In the genomic region with DNA sequence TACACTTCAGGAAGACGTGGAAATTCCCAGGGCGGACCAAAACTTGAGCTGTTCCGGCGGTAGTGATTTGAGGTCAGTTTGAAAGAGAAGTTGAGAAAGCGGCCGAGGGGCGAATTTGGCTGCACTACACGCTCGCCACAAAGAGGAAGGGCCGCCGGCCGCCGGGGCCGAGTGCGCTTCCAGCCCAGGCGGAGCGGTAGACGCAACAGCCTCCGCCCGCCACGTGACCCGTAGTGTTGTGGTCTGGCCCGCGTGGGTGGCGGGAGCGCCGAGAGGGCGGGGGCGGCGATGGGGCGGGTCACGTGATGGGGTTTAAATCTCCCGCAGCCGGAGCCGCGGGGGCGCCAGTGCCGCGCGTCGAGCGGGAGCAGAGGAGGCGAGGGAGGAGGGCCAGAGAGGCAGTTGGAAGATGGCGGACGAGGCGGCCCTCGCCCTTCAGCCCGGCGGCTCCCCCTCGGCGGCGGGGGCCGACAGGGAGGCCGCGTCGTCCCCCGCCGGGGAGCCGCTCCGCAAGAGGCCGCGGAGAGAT, we compare ENCODE assay signal across 1 cellular context.
TF ChIP-seq lines count a peak whose summit lies in the region.

A gene (plus strand): TSS at position 344 of the 529 bp plus-strand sequence. CDS start 66 bp downstream, at position 410.

TF ChIP-seq in HepG2, 621 proteins besides CTCF, POLR2A, EP300 and RAD21 (continued from another document and continues in another):
- TF ChIP-seq, protein P1, sequence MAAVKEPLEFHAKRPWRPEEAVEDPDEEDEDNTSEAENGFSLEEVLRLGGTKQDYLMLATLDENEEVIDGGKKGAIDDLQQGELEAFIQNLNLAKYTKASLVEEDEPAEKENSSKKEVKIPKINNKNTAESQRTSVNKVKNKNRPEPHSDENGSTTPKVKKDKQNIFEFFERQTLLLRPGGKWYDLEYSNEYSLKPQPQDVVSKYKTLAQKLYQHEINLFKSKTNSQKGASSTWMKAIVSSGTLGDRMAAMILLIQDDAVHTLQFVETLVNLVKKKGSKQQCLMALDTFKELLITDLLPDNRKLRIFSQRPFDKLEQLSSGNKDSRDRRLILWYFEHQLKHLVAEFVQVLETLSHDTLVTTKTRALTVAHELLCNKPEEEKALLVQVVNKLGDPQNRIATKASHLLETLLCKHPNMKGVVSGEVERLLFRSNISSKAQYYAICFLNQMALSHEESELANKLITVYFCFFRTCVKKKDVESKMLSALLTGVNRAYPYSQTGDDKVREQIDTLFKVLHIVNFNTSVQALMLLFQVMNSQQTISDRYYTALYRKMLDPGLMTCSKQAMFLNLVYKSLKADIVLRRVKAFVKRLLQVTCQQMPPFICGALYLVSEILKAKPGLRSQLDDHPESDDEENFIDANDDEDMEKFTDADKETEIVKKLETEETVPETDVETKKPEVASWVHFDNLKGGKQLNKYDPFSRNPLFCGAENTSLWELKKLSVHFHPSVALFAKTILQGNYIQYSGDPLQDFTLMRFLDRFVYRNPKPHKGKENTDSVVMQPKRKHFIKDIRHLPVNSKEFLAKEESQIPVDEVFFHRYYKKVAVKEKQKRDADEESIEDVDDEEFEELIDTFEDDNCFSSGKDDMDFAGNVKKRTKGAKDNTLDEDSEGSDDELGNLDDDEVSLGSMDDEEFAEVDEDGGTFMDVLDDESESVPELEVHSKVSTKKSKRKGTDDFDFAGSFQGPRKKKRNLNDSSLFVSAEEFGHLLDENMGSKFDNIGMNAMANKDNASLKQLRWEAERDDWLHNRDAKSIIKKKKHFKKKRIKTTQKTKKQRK (IDR thresholded peaks at IDR 0.05; ENCODE audit: low read length): no peak
- TF ChIP-seq ZNF720 (CRISPR knock-in tag; IDR thresholded peaks at IDR 0.05) (peak; percentile 22; the same call in 1 of the 2 replicates), HHEX (CRISPR knock-in tag; IDR thresholded peaks at IDR 0.05) (no peak), NONO (IDR thresholded peaks at IDR 0.05) (no peak), NONO (CRISPR knock-in tag; conservative IDR thresholded peaks at IDR 0.05) (peak; percentile 90), ZNF891 (CRISPR knock-in tag; IDR thresholded peaks at IDR 0.05) (no peak), PPARG (CRISPR knock-in tag; conservative IDR thresholded peaks at IDR 0.05) (peak; percentile 41; the same call in 1 of the 2 replicates), NAIF1 (CRISPR knock-in tag; IDR thresholded peaks at IDR 0.05; ENCODE audit: borderline replicate concordance) (peak; percentile 85; the same call in 1 of the 2 replicates), CENPT (CRISPR knock-in tag; IDR thresholded peaks at IDR 0.05; ENCODE audit: low read depth) (no peak; the same call in 1 of the 2 replicates), ZNF451 (CRISPR knock-in tag; IDR thresholded peaks at IDR 0.05) (peak; percentile 85), ZNF343 (CRISPR knock-in tag; IDR thresholded peaks at IDR 0.05) (no peak), ZNF589 (CRISPR knock-in tag; conservative IDR thresholded peaks at IDR 0.05) (peak; percentile 88; the same call in 1 of the 2 replicates), TBX2 (CRISPR knock-in tag; IDR thresholded peaks at IDR 0.05; ENCODE audit: borderline replicate concordance) (peak; percentile 85), HNRNPH1 (optimal IDR thresholded peaks at IDR 0.05; ENCODE audit: low read depth, low read length) (no peak), ZNF790 (CRISPR knock-in tag; IDR thresholded peaks at IDR 0.05; ENCODE audit: borderline replicate concordance) (peak; percentile 70; the same call in 1 of the 2 replicates), U2AF2 (IDR thresholded peaks at IDR 0.05; ENCODE audit: low read depth, low read length) (no peak), ZNF121 (CRISPR knock-in tag; IDR thresholded peaks at IDR 0.05) (0 out of 2 replicates have a peak, but pooled peaks have one; percentile 16), HNRNPLL (IDR thresholded peaks at IDR 0.05; ENCODE audit: low read depth, low read length, poor library complexity, severe bottlenecking) (peak; percentile 86), FOXP1 (IDR thresholded peaks at IDR 0.05) (0 out of 2 replicates have a peak, but pooled peaks have one; percentile 20), FOXP1 (CRISPR knock-in tag; IDR thresholded peaks at IDR 0.05) (peak; percentile 74), ZNF557 (CRISPR knock-in tag; IDR thresholded peaks at IDR 0.05) (peak; percentile 19), HMG20B (CRISPR knock-in tag; conservative IDR thresholded peaks at IDR 0.05) (peak; percentile 81), ARID2 (CRISPR knock-in tag; IDR thresholded peaks at IDR 0.05; ENCODE audit: borderline replicate concordance) (peak; percentile 93), ZNF431 (CRISPR knock-in tag; IDR thresholded peaks at IDR 0.05; ENCODE audit: borderline replicate concordance, low read depth) (peak; percentile 66; the same call in 1 of the 2 replicates), SRY (CRISPR knock-in tag; IDR thresholded peaks at IDR 0.05) (peak; percentile 69; the same call in 1 of the 2 replicates), ZSCAN12 (CRISPR knock-in tag; IDR thresholded peaks at IDR 0.05) (no peak), HMG20A (CRISPR knock-in tag; IDR thresholded peaks at IDR 0.05; ENCODE audit: borderline replicate concordance) (peak; percentile 60; the same call in 1 of the 2 replicates), SP5 (CRISPR knock-in tag; IDR thresholded peaks at IDR 0.05; ENCODE audit: borderline replicate concordance, low read depth) (peak; percentile 71), ZFY (CRISPR knock-in tag; IDR thresholded peaks at IDR 0.05) (peak; percentile 87), KDM6A (CRISPR knock-in tag; IDR thresholded peaks at IDR 0.05; ENCODE audit: low read depth) (no peak), GATA4 (IDR thresholded peaks at IDR 0.05; ENCODE audit: borderline replicate concordance, low read depth) (peak; percentile 24; the same call in 1 of the 2 replicates), GLI4 (CRISPR knock-in tag; IDR thresholded peaks at IDR 0.05; ENCODE audit: borderline replicate concordance) (no peak), SMAD9 (CRISPR knock-in tag; IDR thresholded peaks at IDR 0.05) (no peak), BRCA1 (CRISPR knock-in tag; IDR thresholded peaks at IDR 0.05) (no peak), ZNF564 (CRISPR knock-in tag; IDR thresholded peaks at IDR 0.05) (no peak), SRF (IDR thresholded peaks at IDR 0.05; ENCODE audit: low read depth, low read length) (no peak), KDM2A (CRISPR knock-in tag; IDR thresholded peaks at IDR 0.05; ENCODE audit: borderline replicate concordance, low read depth) (peak; percentile 88), KLF13 (CRISPR knock-in tag; IDR thresholded peaks at IDR 0.05) (peak; percentile 54; the same call in 1 of the 2 replicates), CHCHD3 (CRISPR knock-in tag; IDR thresholded peaks at IDR 0.05) (no peak), ZFYVE20 (CRISPR knock-in tag; IDR thresholded peaks at IDR 0.05; ENCODE audit: borderline replicate concordance, low read depth) (0 out of 2 replicates have a peak, but pooled peaks have one; percentile 21), ZKSCAN5 (CRISPR knock-in tag; IDR thresholded peaks at IDR 0.05) (no peak), RFXANK (CRISPR knock-in tag; IDR thresholded peaks at IDR 0.05) (no peak), ZNF562 (CRISPR knock-in tag; IDR thresholded peaks at IDR 0.05; ENCODE audit: borderline replicate concordance) (no peak)
- TF ChIP-seq, protein P2, sequence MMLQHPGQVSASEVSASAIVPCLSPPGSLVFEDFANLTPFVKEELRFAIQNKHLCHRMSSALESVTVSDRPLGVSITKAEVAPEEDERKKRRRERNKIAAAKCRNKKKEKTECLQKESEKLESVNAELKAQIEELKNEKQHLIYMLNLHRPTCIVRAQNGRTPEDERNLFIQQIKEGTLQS (CRISPR knock-in tag; IDR thresholded peaks at IDR 0.05): peak; percentile 38; the same call in 1 of the 2 replicates
- TF ChIP-seq, protein P3, sequence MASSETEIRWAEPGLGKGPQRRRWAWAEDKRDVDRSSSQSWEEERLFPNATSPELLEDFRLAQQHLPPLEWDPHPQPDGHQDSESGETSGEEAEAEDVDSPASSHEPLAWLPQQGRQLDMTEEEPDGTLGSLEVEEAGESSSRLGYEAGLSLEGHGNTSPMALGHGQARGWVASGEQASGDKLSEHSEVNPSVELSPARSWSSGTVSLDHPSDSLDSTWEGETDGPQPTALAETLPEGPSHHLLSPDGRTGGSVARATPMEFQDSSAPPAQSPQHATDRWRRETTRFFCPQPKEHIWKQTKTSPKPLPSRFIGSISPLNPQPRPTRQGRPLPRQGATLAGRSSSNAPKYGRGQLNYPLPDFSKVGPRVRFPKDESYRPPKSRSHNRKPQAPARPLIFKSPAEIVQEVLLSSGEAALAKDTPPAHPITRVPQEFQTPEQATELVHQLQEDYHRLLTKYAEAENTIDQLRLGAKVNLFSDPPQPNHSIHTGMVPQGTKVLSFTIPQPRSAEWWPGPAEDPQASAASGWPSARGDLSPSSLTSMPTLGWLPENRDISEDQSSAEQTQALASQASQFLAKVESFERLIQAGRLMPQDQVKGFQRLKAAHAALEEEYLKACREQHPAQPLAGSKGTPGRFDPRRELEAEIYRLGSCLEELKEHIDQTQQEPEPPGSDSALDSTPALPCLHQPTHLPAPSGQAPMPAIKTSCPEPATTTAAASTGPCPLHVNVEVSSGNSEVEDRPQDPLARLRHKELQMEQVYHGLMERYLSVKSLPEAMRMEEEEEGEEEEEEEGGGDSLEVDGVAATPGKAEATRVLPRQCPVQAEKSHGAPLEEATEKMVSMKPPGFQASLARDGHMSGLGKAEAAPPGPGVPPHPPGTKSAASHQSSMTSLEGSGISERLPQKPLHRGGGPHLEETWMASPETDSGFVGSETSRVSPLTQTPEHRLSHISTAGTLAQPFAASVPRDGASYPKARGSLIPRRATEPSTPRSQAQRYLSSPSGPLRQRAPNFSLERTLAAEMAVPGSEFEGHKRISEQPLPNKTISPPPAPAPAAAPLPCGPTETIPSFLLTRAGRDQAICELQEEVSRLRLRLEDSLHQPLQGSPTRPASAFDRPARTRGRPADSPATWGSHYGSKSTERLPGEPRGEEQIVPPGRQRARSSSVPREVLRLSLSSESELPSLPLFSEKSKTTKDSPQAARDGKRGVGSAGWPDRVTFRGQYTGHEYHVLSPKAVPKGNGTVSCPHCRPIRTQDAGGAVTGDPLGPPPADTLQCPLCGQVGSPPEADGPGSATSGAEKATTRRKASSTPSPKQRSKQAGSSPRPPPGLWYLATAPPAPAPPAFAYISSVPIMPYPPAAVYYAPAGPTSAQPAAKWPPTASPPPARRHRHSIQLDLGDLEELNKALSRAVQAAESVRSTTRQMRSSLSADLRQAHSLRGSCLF (CRISPR knock-in tag; IDR thresholded peaks at IDR 0.05; ENCODE audit: borderline replicate concordance): 0 out of 2 replicates have a peak, but pooled peaks have one; percentile 19
- TF ChIP-seq, protein P4, sequence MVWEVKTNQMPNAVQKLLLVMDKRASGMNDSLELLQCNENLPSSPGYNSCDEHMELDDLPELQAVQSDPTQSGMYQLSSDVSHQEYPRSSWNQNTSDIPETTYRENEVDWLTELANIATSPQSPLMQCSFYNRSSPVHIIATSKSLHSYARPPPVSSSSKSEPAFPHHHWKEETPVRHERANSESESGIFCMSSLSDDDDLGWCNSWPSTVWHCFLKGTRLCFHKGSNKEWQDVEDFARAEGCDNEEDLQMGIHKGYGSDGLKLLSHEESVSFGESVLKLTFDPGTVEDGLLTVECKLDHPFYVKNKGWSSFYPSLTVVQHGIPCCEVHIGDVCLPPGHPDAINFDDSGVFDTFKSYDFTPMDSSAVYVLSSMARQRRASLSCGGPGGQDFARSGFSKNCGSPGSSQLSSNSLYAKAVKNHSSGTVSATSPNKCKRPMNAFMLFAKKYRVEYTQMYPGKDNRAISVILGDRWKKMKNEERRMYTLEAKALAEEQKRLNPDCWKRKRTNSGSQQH (CRISPR knock-in tag; IDR thresholded peaks at IDR 0.05; ENCODE audit: low read depth): peak; percentile 71; the same call in 1 of the 2 replicates
- TF ChIP-seq, protein P5, sequence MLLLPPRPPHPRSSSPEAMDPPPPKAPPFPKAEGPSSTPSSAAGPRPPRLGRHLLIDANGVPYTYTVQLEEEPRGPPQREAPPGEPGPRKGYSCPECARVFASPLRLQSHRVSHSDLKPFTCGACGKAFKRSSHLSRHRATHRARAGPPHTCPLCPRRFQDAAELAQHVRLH (CRISPR knock-in tag; IDR thresholded peaks at IDR 0.05; ENCODE audit: borderline replicate concordance, low read depth): peak; percentile 84; the same call in 1 of the 2 replicates
- TF ChIP-seq, protein P6, sequence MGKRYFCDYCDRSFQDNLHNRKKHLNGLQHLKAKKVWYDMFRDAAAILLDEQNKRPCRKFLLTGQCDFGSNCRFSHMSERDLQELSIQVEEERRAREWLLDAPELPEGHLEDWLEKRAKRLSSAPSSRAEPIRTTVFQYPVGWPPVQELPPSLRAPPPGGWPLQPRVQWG (CRISPR knock-in tag; IDR thresholded peaks at IDR 0.05; ENCODE audit: borderline replicate concordance, low read depth): no peak
- TF ChIP-seq, protein P7, sequence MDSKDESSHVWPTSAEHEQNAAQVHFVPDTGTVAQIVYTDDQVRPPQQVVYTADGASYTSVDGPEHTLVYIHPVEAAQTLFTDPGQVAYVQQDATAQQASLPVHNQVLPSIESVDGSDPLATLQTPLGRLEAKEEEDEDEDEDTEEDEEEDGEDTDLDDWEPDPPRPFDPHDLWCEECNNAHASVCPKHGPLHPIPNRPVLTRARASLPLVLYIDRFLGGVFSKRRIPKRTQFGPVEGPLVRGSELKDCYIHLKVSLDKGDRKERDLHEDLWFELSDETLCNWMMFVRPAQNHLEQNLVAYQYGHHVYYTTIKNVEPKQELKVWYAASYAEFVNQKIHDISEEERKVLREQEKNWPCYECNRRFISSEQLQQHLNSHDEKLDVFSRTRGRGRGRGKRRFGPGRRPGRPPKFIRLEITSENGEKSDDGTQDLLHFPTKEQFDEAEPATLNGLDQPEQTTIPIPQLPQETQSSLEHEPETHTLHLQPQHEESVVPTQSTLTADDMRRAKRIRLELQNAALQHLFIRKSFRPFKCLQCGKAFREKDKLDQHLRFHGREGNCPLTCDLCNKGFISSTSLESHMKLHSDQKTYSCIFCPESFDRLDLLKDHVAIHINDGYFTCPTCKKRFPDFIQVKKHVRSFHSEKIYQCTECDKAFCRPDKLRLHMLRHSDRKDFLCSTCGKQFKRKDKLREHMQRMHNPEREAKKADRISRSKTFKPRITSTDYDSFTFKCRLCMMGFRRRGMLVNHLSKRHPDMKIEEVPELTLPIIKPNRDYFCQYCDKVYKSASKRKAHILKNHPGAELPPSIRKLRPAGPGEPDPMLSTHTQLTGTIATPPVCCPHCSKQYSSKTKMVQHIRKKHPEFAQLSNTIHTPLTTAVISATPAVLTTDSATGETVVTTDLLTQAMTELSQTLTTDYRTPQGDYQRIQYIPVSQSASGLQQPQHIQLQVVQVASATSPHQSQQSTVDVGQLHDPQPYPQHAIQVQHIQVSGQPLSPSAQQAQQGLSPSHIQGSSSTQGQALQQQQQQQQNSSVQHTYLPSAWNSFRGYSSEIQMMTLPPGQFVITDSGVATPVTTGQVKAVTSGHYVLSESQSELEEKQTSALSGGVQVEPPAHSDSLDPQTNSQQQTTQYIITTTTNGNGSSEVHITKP (CRISPR knock-in tag; IDR thresholded peaks at IDR 0.05; ENCODE audit: low read depth): peak; percentile 70; the same call in 1 of the 2 replicates
- TF ChIP-seq, protein P8, sequence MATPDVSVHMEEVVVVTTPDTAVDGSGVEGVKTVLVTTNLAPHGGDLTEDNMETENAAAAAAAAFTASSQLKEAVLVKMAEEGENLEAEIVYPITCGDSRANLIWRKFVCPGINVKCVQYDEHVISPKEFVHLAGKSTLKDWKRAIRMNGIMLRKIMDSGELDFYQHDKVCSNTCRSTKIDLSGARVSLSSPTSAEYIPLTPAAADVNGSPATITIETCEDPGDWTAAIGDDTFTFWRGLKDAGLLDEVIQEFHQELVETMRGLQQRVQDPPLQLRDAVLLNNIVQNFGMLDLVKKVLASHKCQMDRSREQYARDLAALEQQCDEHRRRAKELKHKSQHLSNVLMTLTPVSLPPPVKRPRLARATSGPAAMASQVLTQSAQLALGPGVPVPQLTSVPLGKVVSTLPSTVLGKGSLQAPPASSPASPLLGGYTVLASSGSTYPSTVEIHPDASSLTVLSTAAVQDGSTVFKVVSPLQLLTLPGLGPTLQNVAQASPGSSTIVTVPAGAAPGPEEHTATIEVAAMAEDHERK (CRISPR knock-in tag; IDR thresholded peaks at IDR 0.05; ENCODE audit: low read depth): 0 out of 2 replicates have a peak, but pooled peaks have one; percentile 31
